In genomic region chr17:57955183-57955952, GRCh38 we compare ENCODE assay signal across 8 cellular contexts. TPM values are rescaled to one million over a fixed set of nuclear protein-coding genes. Genes with fewer than 3 reads are reported as not detected.
A peak's percentile ranks its signal among the peaks of the same experiment; 100 is the strongest.
DNase-seq lines count a peak whose midpoint lies in the region; ATAC-seq and TF ChIP-seq lines count a peak whose summit lies in the region.

A gene with protein sequence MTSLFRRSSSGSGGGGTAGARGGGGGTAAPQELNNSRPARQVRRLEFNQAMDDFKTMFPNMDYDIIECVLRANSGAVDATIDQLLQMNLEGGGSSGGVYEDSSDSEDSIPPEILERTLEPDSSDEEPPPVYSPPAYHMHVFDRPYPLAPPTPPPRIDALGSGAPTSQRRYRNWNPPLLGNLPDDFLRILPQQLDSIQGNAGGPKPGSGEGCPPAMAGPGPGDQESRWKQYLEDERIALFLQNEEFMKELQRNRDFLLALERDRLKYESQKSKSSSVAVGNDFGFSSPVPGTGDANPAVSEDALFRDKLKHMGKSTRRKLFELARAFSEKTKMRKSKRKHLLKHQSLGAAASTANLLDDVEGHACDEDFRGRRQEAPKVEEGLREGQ (minus strand): TSS chr17:57955412. CDS start chr17:57885564, 69,848 bp downstream.

- TF ChIP-seq CTCF in fibroblast of mammary gland (conservative IDR thresholded peaks at IDR 0.05; ENCODE audit: control insufficient read depth, insufficient read depth, low read depth, low read length), result peak; percentile 4

- H3K36me3 Mint-ChIP-seq in activated T-helper 17 cell treated with anti-CD3 and anti-CD28 coated beads, Interleukin-2, amount 50 U/mL, for 72 hours (ENCODE audit: low read depth), result no peaks in the 10 kb centered on the region
- H3K36me3 Mint-ChIP-seq in naive thymus-derived CD8-positive, alpha-beta T cell, result no peaks in the 10 kb centered on the region

- no peaks in the 10 kb centered on the region for H3K9me3 Mint-ChIP-seq in activated T-helper 17 cell treated with anti-CD3 and anti-CD28 coated beads, Interleukin-2, amount 50 U/mL, for 72 hours
- no peaks in the 10 kb centered on the region for H3K9me3 Mint-ChIP-seq in naive thymus-derived CD8-positive, alpha-beta T cell

- POLR2A ChIA-PET in naive thymus-derived CD8-positive, alpha-beta T cell (lab: Charles Lee), result interaction anchor here (1.0 to 1.8 kb wide), 4 partner anchors 31 to 52 kb away, joined by 3 to 9 read pairs (median 4); partner anchors contain the start of gene SRSF1

- no peak within 1 kb of the TSS for H3K27ac Mint-ChIP-seq in activated T-helper 17 cell treated with anti-CD3 and anti-CD28 coated beads, Interleukin-2, amount 50 U/mL, for 72 hours
- peak within 1 kb of the TSS in 5 of 10 donors; percentile 45 to 72 (median 58) for H3K27ac Mint-ChIP-seq in naive thymus-derived CD8-positive, alpha-beta T cell

- ATAC-seq in HG02884 (IDR thresholded peaks at IDR 0.05; ENCODE audit: unreplicated experiment), result peak; percentile 39
- peak; percentile 73 for ATAC-seq in activated T-helper 17 cell treated with anti-CD3 and anti-CD28 coated beads, Interleukin-2, amount 50 U/mL, for 72 hours (replicated peaks)
- ATAC-seq in naive thymus-derived CD8-positive, alpha-beta T cell, result peak; percentile 81 to 86
- no peak for ATAC-seq in HG03175 (IDR thresholded peaks at IDR 0.05; ENCODE audit: unreplicated experiment)

- peak; percentile 72 for DNase-seq in EH (ENCODE audit: low read depth)
- peak; percentile 76 for DNase-seq in OCI-M1 (lab: John Stamatoyannopoulos, UW)
- DNase-seq in fibroblast of mammary gland (ENCODE audit: low read depth), result peak; percentile 21
- peak; percentile 34 to 73 (median 50) for DNase-seq in naive thymus-derived CD8-positive, alpha-beta T cell
- peak; percentile 67 for DNase-seq in stimulated activated naive CD4-positive, alpha-beta T cell treated with Interleukin-2 at 50 U/mL for 16 hours (lab: John Stamatoyannopoulos, UW)

- peaks cover 18% of the 10 kb centered on the region for H3K4me1 Mint-ChIP-seq in activated T-helper 17 cell treated with anti-CD3 and anti-CD28 coated beads, Interleukin-2, amount 50 U/mL, for 72 hours
- H3K4me1 Mint-ChIP-seq in naive thymus-derived CD8-positive, alpha-beta T cell, result peaks cover 12 to 43% (median 29%) of the 10 kb centered on the region in 4 donors

- peaks cover 17% of the 10 kb centered on the region for H3K27me3 Mint-ChIP-seq in activated T-helper 17 cell treated with anti-CD3 and anti-CD28 coated beads, Interleukin-2, amount 50 U/mL, for 72 hours
- peaks cover 6 to 36% (median 18%) of the 10 kb centered on the region in 5 donors for H3K27me3 Mint-ChIP-seq in naive thymus-derived CD8-positive, alpha-beta T cell

- H3K4me3 ChIP-seq in fibroblast of mammary gland (ENCODE audit: control insufficient read depth, low read depth, low read length), result peak within 1 kb of the TSS; percentile 59

- peak within 1 kb of the TSS; percentile 63 for H3K4me3 Mint-ChIP-seq in activated T-helper 17 cell treated with anti-CD3 and anti-CD28 coated beads, Interleukin-2, amount 50 U/mL, for 72 hours
- H3K4me3 Mint-ChIP-seq in naive thymus-derived CD8-positive, alpha-beta T cell, result peak within 1 kb of the TSS; percentile 69 to 88 (median 78)

RNA-seq across cellular contexts. Expression of the gene that starts here (rescaled TPM):
- under 1 TPM; 0.15 to 0.56 TPM for total RNA-seq in activated T-helper 17 cell treated with anti-CD3 and anti-CD28 coated beads, Interleukin-2, amount 50 U/mL, for 72 hours
- under 1 TPM in 1 of 2 experiments, not detected in 1; 0.55 TPM for total RNA-seq in naive thymus-derived CD8-positive, alpha-beta T cell
- polyA plus RNA-seq in naive thymus-derived CD8-positive, alpha-beta T cell, result not detected

Comparison
In these comparisons a context has a peak if more than half of its experiments do, and no peak if none do; other contexts are left out.
1. Peak in ATAC-seq in activated T-helper 17 cell treated with anti-CD3 and anti-CD28 coated beads, Interleukin-2, amount 50 U/mL, for 72 hours; RNA of the gene not detected or under 1 TPM.
2. Peak in DNase-seq and ATAC-seq in naive thymus-derived CD8-positive, alpha-beta T cell; RNA of the gene not detected or under 1 TPM.
3. DNase-seq: peak in every context shown above with its lines; median percentile 76 in OCI-M1; 72 in EH; 67 in stimulated activated naive CD4-positive, alpha-beta T cell treated with Interleukin-2 at 50 U/mL for 16 hours; 50 in naive thymus-derived CD8-positive, alpha-beta T cell; 21 in fibroblast of mammary gland.